In genomic region chr17:17972952-17973254, GRCh38 we compare ENCODE assay signal across 7 cellular contexts. TPM values are rescaled to one million over a fixed set of nuclear protein-coding genes. Genes with fewer than 3 reads are reported as not detected.
DNase-seq lines count a peak whose midpoint lies in the region; ATAC-seq and TF ChIP-seq lines count a peak whose summit lies in the region.

No MANE protein-coding gene starts in this region.

- H3K9me3 ChIP-seq in HEK293 (ENCODE audit: control insufficient read depth, insufficient read depth, low read depth, low read length) = no peaks in the 10 kb centered on the region
- no peaks in the 10 kb centered on the region for H3K9me3 ChIP-seq in iPS-18c (ENCODE audit: control insufficient read depth, insufficient read depth, low read length)
- H3K9me3 ChIP-seq in stomach = no peaks in the 10 kb centered on the region

- no peak for TF ChIP-seq EP300 in stomach (IDR thresholded peaks at IDR 0.05)

- intact Hi-C loops in activated T-helper 1 cell treated with anti-CD3 and anti-CD28 coated beads, Interleukin-12 subunit alpha, Interleukin-12 subunit beta, Interleukin-2, Interleukin-4 antibody, amounts not matched to agents 30 ng/mL and 10 ng/mL and 1 ng/mL, durations not matched to agents 14 hours and 24 hours and 36 hours (cut with micrococcal nuclease) = loop anchor here (1.0 to 10.0 kb wide), 15 partner anchors 13 to 1406 kb away; partner anchors contain the start of genes ALKBH5, ATPAF2, DRG2 and FLCN
- intact Hi-C loops in stomach (cut with DNase I; ENCODE audit: low total_unique reads) = no loop called here

- peaks cover 31% of the 10 kb centered on the region for H3K4me1 Mint-ChIP-seq in activated T-helper 1 cell treated with anti-CD3 and anti-CD28 coated beads, Interleukin-12 subunit alpha, Interleukin-12 subunit beta, Interleukin-2, Interleukin-4 antibody, amounts not matched to agents 30 ng/mL and 10 ng/mL and 1 ng/mL, durations not matched to agents 14 hours and 24 hours and 36 hours (ENCODE audit: low read depth)

- ATAC-seq in HG03159 (IDR thresholded peaks at IDR 0.05; ENCODE audit: unreplicated experiment) = no peak

- POLR2A ChIA-PET in HEK293 (lab: Yijun Ruan, JAX) = interaction anchor here (0.5 to 2.1 kb wide), 24 partner anchors 8 to 474 kb away, joined by 3 to 26 read pairs (median 8); no protein-coding TSS in a partner anchor

- H3K4me3 ChIP-seq in HEK293 (ENCODE audit: low read depth, low read length) (peak overlapping the region; percentile 76), iPS-18c (ENCODE audit: insufficient read depth, low read depth, low read length) (peak overlapping the region; percentile 71), stomach (peak overlapping the region; percentile 53 to 61 (median 54))

- H3K36me3 Mint-ChIP-seq in activated T-helper 1 cell treated with anti-CD3 and anti-CD28 coated beads, Interleukin-12 subunit alpha, Interleukin-12 subunit beta, Interleukin-2, Interleukin-4 antibody, amounts not matched to agents 30 ng/mL and 10 ng/mL and 1 ng/mL, durations not matched to agents 14 hours and 24 hours and 36 hours (ENCODE audit: low read depth) = no peaks in the 10 kb centered on the region

- no peaks in the 10 kb centered on the region for H3K27me3 ChIP-seq in stomach

- H3K27me3 Mint-ChIP-seq in activated T-helper 1 cell treated with anti-CD3 and anti-CD28 coated beads, Interleukin-12 subunit alpha, Interleukin-12 subunit beta, Interleukin-2, Interleukin-4 antibody, amounts not matched to agents 30 ng/mL and 10 ng/mL and 1 ng/mL, durations not matched to agents 14 hours and 24 hours and 36 hours (ENCODE audit: insufficient read depth) = peaks cover 2% of the 10 kb centered on the region

- H3K4me1 ChIP-seq in HEK293 (ENCODE audit: control insufficient read depth, insufficient read depth, low read length) (peaks cover 17% of the 10 kb centered on the region), stomach (peaks cover 23 to 50% (median 33%) of the 10 kb centered on the region in 4 donors)

- no peaks in the 10 kb centered on the region for H3K9me3 Mint-ChIP-seq in activated T-helper 1 cell treated with anti-CD3 and anti-CD28 coated beads, Interleukin-12 subunit alpha, Interleukin-12 subunit beta, Interleukin-2, Interleukin-4 antibody, amounts not matched to agents 30 ng/mL and 10 ng/mL and 1 ng/mL, durations not matched to agents 14 hours and 24 hours and 36 hours

- TF ChIP-seq CTCF in HEK293 (tag by site-specific recombination; IDR thresholded peaks at IDR 0.05) (no peak), stomach (IDR thresholded peaks at IDR 0.05) (no peak)

- H3K4me3 Mint-ChIP-seq in activated T-helper 1 cell treated with anti-CD3 and anti-CD28 coated beads, Interleukin-12 subunit alpha, Interleukin-12 subunit beta, Interleukin-2, Interleukin-4 antibody, amounts not matched to agents 30 ng/mL and 10 ng/mL and 1 ng/mL, durations not matched to agents 14 hours and 24 hours and 36 hours = peak overlapping the region; percentile 94

- no peak for DNase-seq in activated T-helper 1 cell treated with anti-CD3 and anti-CD28 coated beads, Interleukin-12 subunit alpha, Interleukin-12 subunit beta, Interleukin-2, Interleukin-4 antibody, amounts not matched to agents 30 ng/mL and 10 ng/mL and 1 ng/mL, durations not matched to agents 14 hours and 24 hours and 36 hours (ENCODE audit: low spot score)
- DNase-seq in stomach = no peak
- no peak for DNase-seq in SW 1271 (lab: John Stamatoyannopoulos, UW)
- DNase-seq in NOMO-1 treated with dmso at 0.1 percent for 144 hours (lab: John Stamatoyannopoulos, UW; ENCODE audit: unreplicated experiment) = no peak

- CTCF ChIA-PET in HEK293 (lab: Yijun Ruan, JAX) = interaction anchor here (0.6 to 3.1 kb wide), 9 partner anchors 10 to 704 kb away, joined by 3 to 23 read pairs (median 4); no protein-coding TSS in a partner anchor

- H3K27ac ChIP-seq in HEK293 (ENCODE audit: extremely low read depth, low read depth, low read length) (no peak overlapping the region), stomach (peak overlapping the region; percentile 9 to 78 (median 64))

- WGBS in stomach, 5 donors = 2 to 7% (median 4%) methylated on average over 13 of the region's 13 CpGs

- H3K36me3 ChIP-seq in HEK293 (ENCODE audit: control insufficient read depth in 2 of 2, insufficient read depth in 1 of 2, low read length in 2 of 2) (no peaks in the 10 kb centered on the region), stomach (no peaks in the 10 kb centered on the region)

- TF ChIP-seq POLR2A in stomach (IDR thresholded peaks at IDR 0.05) = no peak

- H3K27ac Mint-ChIP-seq in activated T-helper 1 cell treated with anti-CD3 and anti-CD28 coated beads, Interleukin-12 subunit alpha, Interleukin-12 subunit beta, Interleukin-2, Interleukin-4 antibody, amounts not matched to agents 30 ng/mL and 10 ng/mL and 1 ng/mL, durations not matched to agents 14 hours and 24 hours and 36 hours = peak overlapping the region; percentile 89

TF ChIP-seq in HEK293, 187 proteins besides CTCF, POLR2A, EP300 and RAD21:
- 0 out of 2 replicates have a peak, but pooled peaks have one; percentile 48 for TF ChIP-seq ZBTB6 (tag by site-specific recombination; IDR thresholded peaks at IDR 0.05)
- 0 out of 2 replicates have a peak, but pooled peaks have one; percentile 58 for TF ChIP-seq ZNF76 (tag by site-specific recombination; IDR thresholded peaks at IDR 0.05; ENCODE audit: borderline replicate concordance, low read depth)
- no peak for TF ChIP-seq ZNF274 (IDR thresholded peaks at IDR 0.05; ENCODE audit: low read length)
- TF ChIP-seq ZNF274 (tag by site-specific recombination; IDR thresholded peaks at IDR 0.05; ENCODE audit: borderline replicate concordance) = no peak
- TF ChIP-seq ZNF26 (tag by site-specific recombination; IDR thresholded peaks at IDR 0.05) = no peak
- TF ChIP-seq SP7 (tag by site-specific recombination; IDR thresholded peaks at IDR 0.05) = 0 out of 2 replicates have a peak, but pooled peaks have one; percentile 2
TF ChIP-seq in HEK293: peak in this region for 3.

RNA-seq across cellular contexts. Expression of gene DRC3, which starts 0.2 kb away (rescaled TPM):
- not detected in 2 replicates for total RNA-seq in activated T-helper 1 cell treated with anti-CD3 and anti-CD28 coated beads, Interleukin-12 subunit alpha, Interleukin-12 subunit beta, Interleukin-2, Interleukin-4 antibody, amounts not matched to agents 30 ng/mL and 10 ng/mL and 1 ng/mL, durations not matched to agents 14 hours and 24 hours and 36 hours
- 10 to 100 TPM in 1 of 5 donors, 1 to 10 TPM in 3, not detected in 1; 1.1 to 16.5 (median 2.2) TPM for total RNA-seq in stomach
- polyA plus RNA-seq in stomach = 1 to 10 TPM; 1.6 to 6.4 (median 1.7) TPM

RNA-seq across cellular contexts. Expression of gene TOM1L2, which starts 0.7 kb away (rescaled TPM):
- total RNA-seq in activated T-helper 1 cell treated with anti-CD3 and anti-CD28 coated beads, Interleukin-12 subunit alpha, Interleukin-12 subunit beta, Interleukin-2, Interleukin-4 antibody, amounts not matched to agents 30 ng/mL and 10 ng/mL and 1 ng/mL, durations not matched to agents 14 hours and 24 hours and 36 hours = 9.3 and 10.2 TPM in 2 replicates
- total RNA-seq in stomach = 100 to 1,000 TPM in 1 of 5 donors, 10 to 100 TPM in 4; 33.8 to 154 (median 51.3) TPM
- 10 to 100 TPM; 13.3 to 24.2 (median 23.1) TPM for polyA plus RNA-seq in stomach
